In the genomic region with DNA sequence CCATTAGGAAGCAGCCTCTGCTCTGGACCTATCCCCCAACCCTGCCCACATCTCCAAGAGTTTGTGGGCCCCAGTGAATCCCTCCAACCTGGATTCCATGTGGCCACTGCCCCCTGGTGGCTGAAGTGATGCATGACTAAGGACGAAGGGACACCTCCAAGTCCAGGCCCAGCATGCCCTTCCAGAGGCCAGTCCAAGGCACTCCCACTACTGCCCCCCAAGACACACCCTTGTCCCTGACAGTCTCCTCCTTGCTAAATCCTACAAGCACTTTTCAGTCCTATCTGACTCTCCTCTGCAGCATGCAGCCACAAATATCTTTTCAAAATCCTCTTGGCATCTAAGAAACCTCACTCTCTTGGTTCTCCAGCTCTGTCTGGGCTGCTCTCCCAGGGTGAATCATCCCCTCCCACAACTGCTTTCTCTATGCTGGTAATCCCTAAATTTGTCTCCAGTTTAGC, we compare ENCODE assay signal across 8 cellular contexts. TPM values are rescaled to one million over a fixed set of nuclear protein-coding genes. Genes with fewer than 3 reads are reported as not detected.
DNase-seq lines count a peak whose midpoint lies in the region; ATAC-seq and TF ChIP-seq lines count a peak whose summit lies in the region.

No MANE protein-coding gene starts in this region.

- H2AFZ ChIP-seq in trophoblast cell (ENCODE audit: insufficient read depth, low read length, poor library complexity): no peak overlapping the region

- H2AK5ac ChIP-seq in trophoblast cell (ENCODE audit: low read length): no peak overlapping the region

- no peak overlapping the region for H3K9ac ChIP-seq in trophoblast cell (ENCODE audit: low read length)

- H3K9me3 ChIP-seq in SJCRH30 (replicated peaks) (no peaks in the 10 kb centered on the region), trophoblast cell (ENCODE audit: insufficient read depth, low read depth, low read length) (no peaks in the 10 kb centered on the region), upper lobe of left lung (no peaks in the 10 kb centered on the region)

- H3K4me1 ChIP-seq in SJCRH30: no peaks in the 10 kb centered on the region
- H3K4me1 ChIP-seq in trophoblast cell (ENCODE audit: control insufficient read depth in 1 of 2, insufficient read depth in 2 of 2, low read length in 2 of 2): no peaks in the 10 kb centered on the region
- peaks cover 0 to 7% (median 2%) of the 10 kb centered on the region in 4 donors for H3K4me1 ChIP-seq in upper lobe of left lung

- no peaks in the 10 kb centered on the region for H3K79me2 ChIP-seq in trophoblast cell (ENCODE audit: control insufficient read depth, insufficient read depth, low read length, poor library complexity)

- no peak overlapping the region for H3K14ac ChIP-seq in trophoblast cell (ENCODE audit: low read length)

- H4K12ac ChIP-seq in trophoblast cell (ENCODE audit: low read depth, low read length): no peak overlapping the region

- no peak overlapping the region for H2BK120ac ChIP-seq in trophoblast cell (ENCODE audit: insufficient read depth, low read length, poor library complexity)

- no peak for TF ChIP-seq EP300 in upper lobe of left lung (IDR thresholded peaks at IDR 0.05)

- H3K4me2 ChIP-seq in trophoblast cell (ENCODE audit: low read length): no peak overlapping the region

- H3K18ac ChIP-seq in trophoblast cell (ENCODE audit: low read length): no peak overlapping the region

- H3K36me3 ChIP-seq in SJCRH30: no peaks in the 10 kb centered on the region
- no peaks in the 10 kb centered on the region for H3K36me3 ChIP-seq in trophoblast cell (ENCODE audit: control insufficient read depth in 1 of 2, insufficient read depth in 2 of 2, low read length in 2 of 2)
- no peaks in the 10 kb centered on the region for H3K36me3 ChIP-seq in upper lobe of left lung

- H4K8ac ChIP-seq in trophoblast cell (ENCODE audit: low read depth, low read length): no peak overlapping the region

- ATAC-seq in upper lobe of left lung (ENCODE audit: low FRiP score in 2 of 2) (peak; percentile 75 to 95), HG02610 (IDR thresholded peaks at IDR 0.05; ENCODE audit: unreplicated experiment) (no peak)

- H3K27me3 ChIP-seq in SJCRH30 (peaks cover 13% of the 10 kb centered on the region), trophoblast cell (ENCODE audit: insufficient read depth, low read length) (peaks cover 1% of the 10 kb centered on the region), upper lobe of left lung (peaks cover 0 to 10% (median 4%) of the 10 kb centered on the region in 4 donors)

- no peak overlapping the region for H3K4ac ChIP-seq in trophoblast cell (ENCODE audit: low read depth, low read length)

- H3K79me1 ChIP-seq in trophoblast cell (ENCODE audit: low read length): no peaks in the 10 kb centered on the region

- H3K27ac ChIP-seq in SJCRH30: no peak overlapping the region
- H3K27ac ChIP-seq in trophoblast cell (ENCODE audit: low read depth, low read length): no peak overlapping the region
- H3K27ac ChIP-seq in upper lobe of left lung: no peak overlapping the region

- no peak overlapping the region for H3K4me3 ChIP-seq in SJCRH30
- H3K4me3 ChIP-seq in trophoblast cell (ENCODE audit: low read depth, low read length): no peak overlapping the region
- H3K4me3 ChIP-seq in upper lobe of left lung: no peak overlapping the region

- no peak overlapping the region for H4K91ac ChIP-seq in trophoblast cell (ENCODE audit: low read depth, low read length)

- no peak overlapping the region for H3K23ac ChIP-seq in trophoblast cell (ENCODE audit: low read length)

- peak; percentile 7 for DNase-seq in DMS79 (lab: John Stamatoyannopoulos, UW)
- peak; percentile 65 for DNase-seq in LoVo (ENCODE audit: low spot score)
- DNase-seq in SJCRH30: peak; percentile 82 to 93
- DNase-seq in activated naive CD4-positive, alpha-beta T cell treated with Interleukin-2 at 50 U/mL for 16 hours: peak; percentile 75
- DNase-seq in globus pallidus (ENCODE audit: low spot score): peak; percentile 65
- DNase-seq in trophoblast cell: peak; percentile 52 to 83
- DNase-seq in upper lobe of left lung: peak in 1 of 2 donors; percentile 77

- peak; percentile 81 to 83 (median 83) for TF ChIP-seq CTCF in upper lobe of left lung (IDR thresholded peaks at IDR 0.05)

- no peak overlapping the region for H2BK12ac ChIP-seq in trophoblast cell (ENCODE audit: low read length)

- no peak for TF ChIP-seq POLR2A in upper lobe of left lung (IDR thresholded peaks at IDR 0.05)

- H2BK5ac ChIP-seq in trophoblast cell (ENCODE audit: low read depth, low read length, poor library complexity): no peak overlapping the region

- no CpG with 5 or more reads among the region's 1 CpG for WGBS in trophoblast cell (ENCODE audit: extremely low coverage, insufficient coverage, insufficient read length)
- WGBS in upper lobe of left lung, 2 donors: 0% methylated on average over 1 of the region's 1 CpG; no CpG with 5 or more reads in 1 of the 2 donors

RNA-seq across cellular contexts. Expression of gene DEDD2, which starts 33.0 kb away (rescaled TPM):
- 16.2 and 18.0 TPM in 2 replicates for total RNA-seq in SJCRH30 (2014; rRNA removed; shearing (Covaris generic))
- 44.2 and 47.8 TPM in 2 replicates for polyA plus RNA-seq in trophoblast cell (2013)
- 100 to 1,000 TPM in 1 of 6 donors, 10 to 100 TPM in 5; 38.6 to 154 (median 51.2) TPM for total RNA-seq in upper lobe of left lung

RNA-seq across cellular contexts. Expression of gene ZNF526, which starts 35.7 kb away (rescaled TPM):
- total RNA-seq in SJCRH30 (2014; rRNA removed; shearing (Covaris generic)): 9.2 and 10.7 TPM in 2 replicates
- 6.7 and 6.9 TPM in 2 replicates for polyA plus RNA-seq in trophoblast cell (2013)
- 10 to 100 TPM in 4 of 6 donors, 1 to 10 TPM in 2; 7.9 to 13.8 (median 11.4) TPM for total RNA-seq in upper lobe of left lung

RNA-seq across cellular contexts. Expression of gene POU2F2, which starts 52.2 kb away (rescaled TPM):
- 0.10 and 0.16 TPM in 2 replicates for total RNA-seq in SJCRH30 (2014; rRNA removed; shearing (Covaris generic))
- polyA plus RNA-seq in trophoblast cell (2013): 2.8 and 3.3 TPM in 2 replicates
- total RNA-seq in upper lobe of left lung: 10 to 100 TPM in 1 of 6 donors, 1 to 10 TPM in 5; 1.3 to 12.0 (median 5.0) TPM

RNA-seq across cellular contexts. Expression of gene GSK3A, which starts 58.0 kb away (rescaled TPM):
- 34.9 and 37.1 TPM in 2 replicates for total RNA-seq in SJCRH30 (2014; rRNA removed; shearing (Covaris generic))
- 77.6 and 78.9 TPM in 2 replicates for polyA plus RNA-seq in trophoblast cell (2013)
- total RNA-seq in upper lobe of left lung: 10 to 100 TPM; 33.2 to 46.9 (median 39.1) TPM
